ENCODE assay signal across 18 cellular contexts in the genomic region with DNA sequence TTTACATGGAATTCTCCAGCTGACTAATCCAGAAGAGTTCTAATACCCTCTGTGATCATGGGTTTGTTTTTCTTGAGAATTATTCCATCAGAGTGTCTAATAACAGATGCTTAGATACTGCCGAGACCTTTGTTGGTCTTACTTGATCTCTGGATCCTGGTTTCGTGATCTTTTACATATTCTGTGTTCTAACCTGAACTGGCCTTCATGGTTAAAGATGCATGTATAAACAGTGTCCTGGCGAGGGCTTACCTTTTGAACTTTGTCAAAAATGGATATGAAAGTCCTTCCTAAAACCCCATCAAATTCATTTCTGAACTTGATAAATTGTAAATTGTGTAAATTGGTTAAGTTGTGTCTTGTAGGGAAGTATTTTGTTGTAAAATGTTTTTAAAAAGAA.
"Had no signal": no experiment of that assay in that cellular context is flagged by ENCODE, and none has a peak within 500 bp of the region (broad histone marks: within the 10 kb centered on the region; RNA-seq: fewer than 3 reads in every experiment).

No MANE protein-coding gene starts in this region.

- H3K27ac Mint-ChIP-seq: activated naive CD4-positive, alpha-beta T cell treated with anti-CD3 and anti-CD28 coated beads, Interleukin-2, amount 50 U/mL, for 72 hours; brain had no signal

- H3K9me3 Mint-ChIP-seq: activated naive CD4-positive, alpha-beta T cell treated with anti-CD3 and anti-CD28 coated beads, Interleukin-2, amount 50 U/mL, for 72 hours; brain; dendritic cell treated with granulocyte-macrophage colony-stimulating factor and Interleukin-4, amounts not matched to agents 40 ng/mL and 50 ng/mL, for 4 days; naive thymus-derived CD4-positive, alpha-beta T cell; neural crest cell had no signal

- FAIRE-seq: endometrium had no signal

- H3K4me3 Mint-ChIP-seq: brain; dendritic cell treated with granulocyte-macrophage colony-stimulating factor and Interleukin-4, amounts not matched to agents 40 ng/mL and 50 ng/mL, for 4 days; naive thymus-derived CD4-positive, alpha-beta T cell; neural crest cell had no signal

- H3K27me3 Mint-ChIP-seq: brain; dendritic cell treated with granulocyte-macrophage colony-stimulating factor and Interleukin-4, amounts not matched to agents 40 ng/mL and 50 ng/mL, for 4 days; naive thymus-derived CD4-positive, alpha-beta T cell had no signal

- H3K4me1 Mint-ChIP-seq: brain had no signal

- ATAC-seq: activated naive CD4-positive, alpha-beta T cell treated with anti-CD3 and anti-CD28 coated beads, Interleukin-2, amount 50 U/mL, for 72 hours; left lobe of liver; lower lobe of right lung; naive thymus-derived CD4-positive, alpha-beta T cell; right lobe of liver; stimulated activated naive CD8-positive, alpha-beta T cell treated with anti-CD3 and anti-CD28 coated beads, Interleukin-15, Interleukin-2, amounts not matched to agents 100 U/mL and 50 U/mL, for 24 hours; upper lobe of right lung had no signal

- DNase-seq: activated T-cell treated with anti-CD3 and anti-CD28 coated beads, Interleukin-2, amount 50 U/mL, for 1 hour; aorta; caudate nucleus; effector CD4-positive, alpha-beta T cell; lower lobe of right lung; naive thymus-derived CD4-positive, alpha-beta T cell; posterior cingulate gyrus; right lobe of liver; stimulated activated CD4-positive, alpha-beta T cell treated with anti-CD3 and anti-CD28 coated beads, Interleukin-1b, Interleukin-23, amount 100 ng/mL, for 48 hours; stimulated activated naive CD8-positive, alpha-beta T cell treated with anti-CD3 and anti-CD28 coated beads, Interleukin-15, Interleukin-2, amounts not matched to agents 100 U/mL and 50 U/mL, for 24 hours; upper lobe of right lung; WERI-Rb-1 had no signal
